ENCODE assay signal across 8 cellular contexts in the genomic region with DNA sequence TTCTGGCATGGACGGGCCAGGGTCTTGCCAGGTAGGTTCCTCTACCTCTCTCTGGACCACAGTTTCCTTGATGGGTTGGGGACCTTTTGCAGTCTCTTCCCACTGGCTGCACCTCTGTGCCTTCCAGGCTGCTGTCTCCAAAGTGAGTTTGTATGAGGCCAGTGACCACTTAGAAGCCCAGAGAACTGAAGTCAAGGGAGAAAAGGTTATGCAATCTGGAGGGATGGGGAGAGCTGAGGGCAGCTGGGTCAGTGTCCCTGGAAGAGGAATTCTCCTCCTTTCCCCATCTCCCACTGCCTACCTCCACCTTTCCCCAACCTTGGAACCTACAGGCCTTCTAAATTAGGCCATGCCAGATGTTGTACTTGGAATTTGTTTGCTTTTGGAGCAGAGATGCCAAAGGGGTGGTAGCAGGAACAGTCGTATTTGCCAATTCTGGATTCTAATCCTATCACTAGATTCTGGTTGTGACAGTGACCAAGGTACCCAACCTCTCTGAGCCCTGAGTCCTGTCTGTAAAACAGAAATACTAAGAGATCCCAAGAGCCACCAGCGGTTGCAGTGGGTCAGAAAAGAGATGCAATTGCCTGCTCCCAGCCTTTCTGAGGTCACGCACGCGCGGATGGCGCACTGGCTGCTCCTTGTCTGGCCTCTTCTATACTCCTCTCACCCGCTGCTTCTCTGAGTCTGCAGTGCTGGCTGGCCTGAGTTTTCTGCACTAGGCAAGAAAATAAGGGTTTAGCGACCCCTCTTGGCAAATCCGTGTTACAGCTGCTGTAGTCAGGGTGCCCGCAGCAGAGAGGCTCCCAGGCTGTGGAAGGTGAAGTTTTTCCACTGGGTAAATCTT. TPM values are rescaled to one million over a fixed set of nuclear protein-coding genes. Genes with fewer than 3 reads are reported as not detected.
DNase-seq lines count a peak whose midpoint lies in the region; ATAC-seq and TF ChIP-seq lines count a peak whose summit lies in the region.

No MANE protein-coding gene starts in this region.

- no peak overlapping the region for H3K27ac Mint-ChIP-seq in activated naive CD4-positive, alpha-beta T cell treated with anti-CD3 and anti-CD28 coated beads, Interleukin-2, amount 10 ng/mL, durations not matched to agents 7 days and 5 days

- no peak overlapping the region for H3K4me3 Mint-ChIP-seq in activated naive CD4-positive, alpha-beta T cell treated with anti-CD3 and anti-CD28 coated beads, Interleukin-2, amount 10 ng/mL, durations not matched to agents 7 days and 5 days

- ATAC-seq in GM18870 (IDR thresholded peaks at IDR 0.05; ENCODE audit: unreplicated experiment): peak; percentile 48
- ATAC-seq in omental fat pad (ENCODE audit: low FRiP score): peak; percentile 88
- no peak for ATAC-seq in HG03571 (IDR thresholded peaks at IDR 0.05; ENCODE audit: unreplicated experiment)

- DNase-seq in AML-193 (lab: John Stamatoyannopoulos, UW) (peak; percentile 29 to 59), HK-2 (ENCODE audit: unreplicated experiment) (peak; percentile 60), NCI-H748 (lab: John Stamatoyannopoulos, UW; ENCODE audit: unreplicated experiment) (peak; percentile 81), globus pallidus (ENCODE audit: low spot score) (peak; percentile 91), omental fat pad (ENCODE audit: low spot score) (no peak)
- peak; percentile 55 for DNase-seq in activated naive CD4-positive, alpha-beta T cell treated with anti-CD3 and anti-CD28 coated beads, Interleukin-2, amount 10 ng/mL, durations not matched to agents 7 days and 5 days

- H3K9me3 Mint-ChIP-seq in activated naive CD4-positive, alpha-beta T cell treated with anti-CD3 and anti-CD28 coated beads, Interleukin-2, amount 10 ng/mL, durations not matched to agents 7 days and 5 days: no peaks in the 10 kb centered on the region

- peak in 2 of 3 donors; percentile 32 to 57 for TF ChIP-seq CTCF in omental fat pad (IDR thresholded peaks at IDR 0.05)

- H3K27me3 Mint-ChIP-seq in activated naive CD4-positive, alpha-beta T cell treated with anti-CD3 and anti-CD28 coated beads, Interleukin-2, amount 10 ng/mL, durations not matched to agents 7 days and 5 days: peaks cover 3% of the 10 kb centered on the region

- H3K36me3 Mint-ChIP-seq in activated naive CD4-positive, alpha-beta T cell treated with anti-CD3 and anti-CD28 coated beads, Interleukin-2, amount 10 ng/mL, durations not matched to agents 7 days and 5 days: no peaks in the 10 kb centered on the region

- no peaks in the 10 kb centered on the region for H3K4me1 Mint-ChIP-seq in activated naive CD4-positive, alpha-beta T cell treated with anti-CD3 and anti-CD28 coated beads, Interleukin-2, amount 10 ng/mL, durations not matched to agents 7 days and 5 days

- CTCF ChIA-PET in activated naive CD4-positive, alpha-beta T cell treated with anti-CD3 and anti-CD28 coated beads, Interleukin-2, amount 10 ng/mL, durations not matched to agents 7 days and 5 days (lab: Charles Lee): interaction anchor here (0.9 to 1.8 kb wide), 2 partner anchors 148 to 186 kb away, joined by 3 to 8 read pairs; no protein-coding TSS in a partner anchor

RNA-seq across cellular contexts. Expression of a gene that starts 10.7 kb away (rescaled TPM):
- total RNA-seq in omental fat pad: not detected

RNA-seq across cellular contexts. Expression of a gene that starts 29.0 kb away (rescaled TPM):
- 10 to 100 TPM; 13.8 to 38.0 (median 19.7) TPM for total RNA-seq in omental fat pad

RNA-seq across cellular contexts. Expression of a gene that starts 58.4 kb away (rescaled TPM):
- 10 to 100 TPM; 60.5 to 91.0 (median 76.1) TPM for total RNA-seq in omental fat pad
